Comparison of ENCODE assay signal across 25 cellular contexts in genomic region chr16:57271867-57272495, GRCh38. TPM values are rescaled to one million over a fixed set of nuclear protein-coding genes. Genes with fewer than 3 reads are reported as not detected.
DNase-seq lines count a peak whose midpoint lies in the region; ATAC-seq and TF ChIP-seq lines count a peak whose summit lies in the region.
"Had no signal": no experiment of that assay in that cellular context is flagged by ENCODE, and none has a peak within 500 bp of the region (broad histone marks: within the 10 kb centered on the region; RNA-seq: fewer than 3 reads in every experiment).

No MANE protein-coding gene starts in this region.

- H4K20me1 ChIP-seq in H9 (ENCODE audit: control insufficient read depth, insufficient read depth, insufficient read length): no peaks in the 10 kb centered on the region

- H4K5ac ChIP-seq in H9 (ENCODE audit: insufficient read length, low read depth, low read length): no peak overlapping the region

- no peak overlapping the region for H2BK120ac ChIP-seq in H9 (ENCODE audit: low read depth, low read length, poor library complexity, severe bottlenecking)

- H3K23me2 ChIP-seq in H9 (ENCODE audit: insufficient read length, low read depth, low read length, poor library complexity, severe bottlenecking): no peaks in the 10 kb centered on the region

- no peak overlapping the region for H2BK5ac ChIP-seq in H9 (ENCODE audit: insufficient read length, low read length)

- H2BK15ac ChIP-seq in H9 (ENCODE audit: low read depth, low read length): no peak overlapping the region

- BruUV-seq in Caco-2 (replicated peaks; lab: Mats Ljungman, UMichigan): no TSS peak

- H2BK20ac ChIP-seq in H9 (ENCODE audit: low read depth, low read length, poor library complexity, severe bottlenecking): no peak overlapping the region

- no peaks in the 10 kb centered on the region for H3K9me3 Mint-ChIP-seq in Caco-2 (ENCODE audit: unreplicated experiment)
- no peaks in the 10 kb centered on the region for H3K9me3 Mint-ChIP-seq in H9
- H3K9me3 Mint-ChIP-seq in glutamatergic neuron (ENCODE audit: unreplicated experiment): peaks cover 3% of the 10 kb centered on the region
- H3K9me3 Mint-ChIP-seq in stimulated activated naive CD8-positive, alpha-beta T cell treated with anti-CD3 and anti-CD28 coated beads, Interleukin-15, amount 100 ng/mL, for 72 hours: no peaks in the 10 kb centered on the region
- H3K9me3 Mint-ChIP-seq: stimulated activated memory B cell treated with anti-CD40 and anti-IgM and Interleukin-4, amounts not matched to agents 10 μg/mL and 1 μg/mL and 100 μg/mL, for 72 hours had no signal

- H3K27me3 Mint-ChIP-seq in Caco-2 (ENCODE audit: insufficient read depth, unreplicated experiment) (no peaks in the 10 kb centered on the region), H9 (ENCODE audit: low read depth) (no peaks in the 10 kb centered on the region), glutamatergic neuron (ENCODE audit: unreplicated experiment) (no peaks in the 10 kb centered on the region)
- no peaks in the 10 kb centered on the region for H3K27me3 Mint-ChIP-seq in stimulated activated naive CD8-positive, alpha-beta T cell treated with anti-CD3 and anti-CD28 coated beads, Interleukin-15, amount 100 ng/mL, for 72 hours
- H3K27me3 Mint-ChIP-seq: stimulated activated memory B cell treated with anti-CD40 and anti-IgM and Interleukin-4, amounts not matched to agents 10 μg/mL and 1 μg/mL and 100 μg/mL, for 72 hours had no signal

- no peak overlapping the region for H3T11ph ChIP-seq in H9 (ENCODE audit: low read length)

- H3K4me1 Mint-ChIP-seq in Caco-2 (ENCODE audit: low read depth, unreplicated experiment): peaks cover 19% of the 10 kb centered on the region
- H3K4me1 Mint-ChIP-seq in H9: peaks cover 13 to 24% of the 10 kb centered on the region in 2 experiments
- H3K4me1 Mint-ChIP-seq in glutamatergic neuron (ENCODE audit: low read depth, unreplicated experiment): peaks cover 3% of the 10 kb centered on the region
- peaks cover 41% of the 10 kb centered on the region for H3K4me1 Mint-ChIP-seq in stimulated activated naive CD8-positive, alpha-beta T cell treated with anti-CD3 and anti-CD28 coated beads, Interleukin-15, amount 100 ng/mL, for 72 hours

- H3K18ac ChIP-seq in H9 (ENCODE audit: insufficient read length, low read depth, low read length): no peak overlapping the region

- peaks cover 24% of the 10 kb centered on the region for H3K4me1 ChIP-seq in Caco-2
- H3K4me1 ChIP-seq in H9 (ENCODE audit: insufficient read depth, low read length): peaks cover 6% of the 10 kb centered on the region; the same call in 1 of the 2 replicates

- H3K79me1 ChIP-seq in H9 (ENCODE audit: insufficient read depth, low read depth, low read length, poor library complexity, severe bottlenecking): no peaks in the 10 kb centered on the region

- no peak overlapping the region for H3K4me2 ChIP-seq in H9 (ENCODE audit: insufficient read depth, insufficient read length, low read length)

- H3K27ac ChIP-seq in H9 (ENCODE audit: insufficient read length, low read depth, low read length): no peak overlapping the region
- H3K27ac ChIP-seq: parathyroid adenoma, thoracic aorta, vagina, WERI-Rb-1 had no signal

- no peak overlapping the region for H2BK12ac ChIP-seq in H9 (ENCODE audit: insufficient read length, low read depth, low read length)

- no peaks in the 10 kb centered on the region for H3K9me3 ChIP-seq in Caco-2
- no peaks in the 10 kb centered on the region for H3K9me3 ChIP-seq in H9 (ENCODE audit: control insufficient read depth, low read depth, low read length)
- H3K9me3 ChIP-seq: BE2C, thoracic aorta, vagina had no signal

- peaks cover 18% of the 10 kb centered on the region for H3K36me3 Mint-ChIP-seq in Caco-2 (ENCODE audit: insufficient read depth, unreplicated experiment)
- no peaks in the 10 kb centered on the region for H3K36me3 Mint-ChIP-seq in H9 (ENCODE audit: insufficient read depth in 1 of 3, low read depth in 3 of 3)
- no peaks in the 10 kb centered on the region for H3K36me3 Mint-ChIP-seq in glutamatergic neuron (ENCODE audit: unreplicated experiment)
- H3K36me3 Mint-ChIP-seq: stimulated activated memory B cell treated with anti-CD40 and anti-IgM and Interleukin-4, amounts not matched to agents 10 μg/mL and 1 μg/mL and 100 μg/mL, for 72 hours had no signal

- H2AK5ac ChIP-seq in H9 (ENCODE audit: insufficient read length, low read length): no peak overlapping the region

- TF ChIP-seq CTCF in Caco-2 (IDR thresholded peaks at IDR 0.05; ENCODE audit: insufficient read depth in 1 of 2, low read depth in 1 of 2, low read length in 1 of 2, severe bottlenecking in 1 of 2, unreplicated experiment in 1 of 2) (no peak), H9 (conservative IDR thresholded peaks at IDR 0.05) (no peak), glutamatergic neuron (IDR thresholded peaks at IDR 0.05; ENCODE audit: partially characterized antibody, unreplicated experiment) (no peak)

- no peak overlapping the region for H3K9ac ChIP-seq in H9 (ENCODE audit: extremely low read depth, insufficient read length, low read length)
- H3K9ac ChIP-seq: parathyroid adenoma had no signal

- H3K4ac ChIP-seq in H9 (ENCODE audit: low read depth, low read length): no peak overlapping the region

- H3K27me3 ChIP-seq in Caco-2 (replicated peaks; ENCODE audit: control insufficient read depth, insufficient read depth, low read length) (no peaks in the 10 kb centered on the region), H9 (ENCODE audit: insufficient read depth, low read length) (no peaks in the 10 kb centered on the region)
- H3K27me3 ChIP-seq: BE2C, vagina had no signal

- H2AFZ ChIP-seq in H9 (ENCODE audit: low read length): no peak overlapping the region
- H2AFZ ChIP-seq: parathyroid adenoma had no signal

- no peak overlapping the region for H3K4me3 Mint-ChIP-seq in Caco-2 (ENCODE audit: unreplicated experiment)
- no peak overlapping the region for H3K4me3 Mint-ChIP-seq in H9
- H3K4me3 Mint-ChIP-seq in glutamatergic neuron (ENCODE audit: unreplicated experiment): no peak overlapping the region
- no peak overlapping the region for H3K4me3 Mint-ChIP-seq in stimulated activated naive CD8-positive, alpha-beta T cell treated with anti-CD3 and anti-CD28 coated beads, Interleukin-15, amount 100 ng/mL, for 72 hours
- H3K4me3 Mint-ChIP-seq: activated CD8-positive, alpha-beta T cell treated with anti-CD3 and anti-CD28 coated beads, Interleukin-2, amount 10 ng/mL, durations not matched to agents 7 days and 5 days; stimulated activated memory B cell treated with anti-CD40 and anti-IgM and Interleukin-4, amounts not matched to agents 10 μg/mL and 1 μg/mL and 100 μg/mL, for 72 hours had no signal

- intact Hi-C loops in Caco-2 (cut with micrococcal nuclease; ENCODE audit: unreplicated experiment): no loop called here

- H4K8ac ChIP-seq in H9 (replicated peaks; ENCODE audit: insufficient read length, low read depth, low read length): no peak overlapping the region

- POLR2A ChIA-PET in Caco-2 (lab: Charles Lee): interaction anchor here (1.0 kb wide), 1 partner anchor 11 kb away, joined by 3 read pairs; no protein-coding TSS in a partner anchor

- H3K36me3 ChIP-seq in Caco-2 (ENCODE audit: control insufficient read depth, insufficient read depth, low read length): no peaks in the 10 kb centered on the region; the same call in 1 of the 2 replicates
- H3K36me3 ChIP-seq: BE2C, thoracic aorta, vagina, WERI-Rb-1 had no signal

- CTCF ChIA-PET in Caco-2 (lab: Charles Lee): no interaction called here

- H3K27ac Mint-ChIP-seq in Caco-2 (ENCODE audit: unreplicated experiment) (peak overlapping the region; percentile 26), H9 (peak overlapping the region in 2 of 3 experiments; percentile 54 to 72; a peak in 2 of 7 replicates), glutamatergic neuron (ENCODE audit: unreplicated experiment) (no peak overlapping the region)
- peak overlapping the region; percentile 47 to 83 for H3K27ac Mint-ChIP-seq in stimulated activated naive CD8-positive, alpha-beta T cell treated with anti-CD3 and anti-CD28 coated beads, Interleukin-15, amount 100 ng/mL, for 72 hours
- H3K27ac Mint-ChIP-seq: activated CD8-positive, alpha-beta T cell treated with anti-CD3 and anti-CD28 coated beads, Interleukin-2, amount 10 ng/mL, durations not matched to agents 7 days and 5 days; stimulated activated memory B cell treated with anti-CD40 and anti-IgM and Interleukin-4, amounts not matched to agents 10 μg/mL and 1 μg/mL and 100 μg/mL, for 72 hours had no signal

- no peak overlapping the region for H3K4me3 ChIP-seq in Caco-2 (ENCODE audit: low read depth, low read length)
- H3K4me3 ChIP-seq: skin epidermis, thoracic aorta, vagina had no signal

- no CpG with 5 or more reads among the region's 5 CpGs for WGBS in H9 (ENCODE audit: extremely low coverage, insufficient read length, low lambda C conversion rate)

- no peak for DNase-seq in Caco-2
- no peak for DNase-seq in H9
- peak; percentile 8 for DNase-seq in glutamatergic neuron
- no peak for DNase-seq in stimulated activated naive CD8-positive, alpha-beta T cell treated with anti-CD3 and anti-CD28 coated beads, Interleukin-15, amount 100 ng/mL, for 72 hours
- no peak for DNase-seq in SKM-1 treated with dmso at 0.1 percent for 144 hours (lab: John Stamatoyannopoulos, UW; ENCODE audit: unreplicated experiment)
- no peak for DNase-seq in NCI-H187 (lab: John Stamatoyannopoulos, UW)
- DNase-seq: activated CD4-positive, alpha-beta T cell treated with anti-CD3 and anti-CD28 coated beads for 4 hours; activated CD8-positive, alpha-beta T cell treated with anti-CD3 and anti-CD28 coated beads, Interleukin-2, amount 10 ng/mL, durations not matched to agents 7 days and 5 days; activated T-cell treated with anti-CD3 and anti-CD28 coated beads for 4 hours; BE2C; central memory CD4-positive, alpha-beta T cell; foreskin melanocyte; NCI-H146; NCI-H2107; retina; SHP77 treated with DMSO at 0.1 percent for 48 hours; SW 1271; T-helper 9 cell; WERI-Rb-1 had no signal

- no peak overlapping the region for H3K56ac ChIP-seq in H9 (ENCODE audit: insufficient read length, low read depth, low read length)

- H4K91ac ChIP-seq in H9 (ENCODE audit: insufficient read length, low read depth, low read length): no peak overlapping the region

- no peak overlapping the region for H3K14ac ChIP-seq in H9 (ENCODE audit: insufficient read depth, low read length)

- H3K23ac ChIP-seq in H9 (ENCODE audit: insufficient read length, low read depth, low read length): no peak overlapping the region

- ATAC-seq in stimulated activated naive CD8-positive, alpha-beta T cell treated with anti-CD3 and anti-CD28 coated beads, Interleukin-15, amount 100 ng/mL, for 72 hours: no peak
- ATAC-seq in GM21825 (IDR thresholded peaks at IDR 0.05; ENCODE audit: unreplicated experiment): no peak
- ATAC-seq: activated CD8-positive, alpha-beta T cell treated with anti-CD3 and anti-CD28 coated beads, Interleukin-2, amount 10 ng/mL, durations not matched to agents 7 days and 5 days; stimulated activated memory B cell treated with anti-CD40 and anti-IgM and Interleukin-4, amounts not matched to agents 10 μg/mL and 1 μg/mL and 100 μg/mL, for 72 hours had no signal

- H3K79me2 ChIP-seq in H9 (ENCODE audit: insufficient read depth, low read length): 0 out of 2 replicates have a peak, but pooled peaks cover 2% of the 10 kb centered on the region
- H3K79me2 ChIP-seq: parathyroid adenoma had no signal

RNA-seq across cellular contexts. Expression of gene PLLP, which starts 12.5 kb away (rescaled TPM):
- 53.0 and 54.0 TPM in 2 replicates for total RNA-seq in Caco-2 (2022)
- 1.8 and 2.0 TPM in 2 replicates for total RNA-seq in H9 (2021)
- not detected for total RNA-seq in glutamatergic neuron (ENCODE audit: unreplicated experiment)

RNA-seq across cellular contexts. Expression of gene ARL2BP, which starts 26.9 kb away (rescaled TPM):
- 38.5 and 47.6 TPM in 2 replicates for total RNA-seq in Caco-2 (2022)
- 18.0 and 19.2 TPM in 2 replicates for total RNA-seq in H9 (2021)
- 38.4 TPM for total RNA-seq in glutamatergic neuron (ENCODE audit: unreplicated experiment)

Comparison
In these comparisons a context has a peak if more than half of its experiments do, and no peak if none do; other contexts are left out.
1. RNA of gene PLLP, which starts 12.5 kb away (total RNA-seq): 53.0 to 54.0 TPM in Caco-2; 1.8 to 2.0 TPM in H9 and not detected in glutamatergic neuron (single experiment); every median in the first group is over 10 times any median in the second.